10 cellular contexts compared by ENCODE assay signal in genomic region chr15:48966595-48967301, GRCh38. TPM values are rescaled to one million over a fixed set of nuclear protein-coding genes. Genes with fewer than 3 reads are reported as not detected.
DNase-seq lines count a peak whose midpoint lies in the region; ATAC-seq and TF ChIP-seq lines count a peak whose summit lies in the region.
"Had no signal": no experiment of that assay in that cellular context is flagged by ENCODE, and none has a peak within 500 bp of the region (broad histone marks: within the 10 kb centered on the region; RNA-seq: fewer than 3 reads in every experiment).

No MANE protein-coding gene starts in this region.

- H3K4me3 ChIP-seq in psoas muscle: no peak overlapping the region
- no peak overlapping the region for H3K4me3 ChIP-seq in lower lobe of right lung
- H3K4me3 ChIP-seq: skin epidermis had no signal

- H3K27ac Mint-ChIP-seq in activated CD8-positive, alpha-beta memory T cell treated with anti-CD3 and anti-CD28 coated beads, Interleukin-2, amount 10 ng/mL, durations not matched to agents 7 days and 5 days: peak overlapping the region; percentile 86

- TF ChIP-seq CTCF in psoas muscle (IDR thresholded peaks at IDR 0.05) (no peak), lower lobe of right lung (IDR thresholded peaks at IDR 0.05) (no peak)

- 75 to 80% (median 80%) methylated on average over 2 of the region's 2 CpGs for WGBS in psoas muscle, 3 donors

- DNase-seq in activated CD8-positive, alpha-beta memory T cell treated with anti-CD3 and anti-CD28 coated beads, Interleukin-2, amount 10 ng/mL, durations not matched to agents 7 days and 5 days: peak; percentile 86
- DNase-seq in activated CD8-positive, alpha-beta memory T cell treated with anti-CD3 and anti-CD28 coated beads, Interleukin-2, amount 50 U/mL, for 4 hours: no peak
- DNase-seq in SIG-M5 treated with dmso at 0.1 percent for 504 hours (lab: John Stamatoyannopoulos, UW; ENCODE audit: unreplicated experiment): peak; percentile 61
- DNase-seq in kidney glomerular epithelial cell (lab: John Stamatoyannopoulos, UW): peak; percentile 13
- DNase-seq in psoas muscle: no peak
- DNase-seq in lower lobe of right lung: no peak

- H3K36me3 ChIP-seq in psoas muscle (ENCODE audit: insufficient read depth in 1 of 2, low read depth in 1 of 2) (no peaks in the 10 kb centered on the region), lower lobe of right lung (no peaks in the 10 kb centered on the region)

- no peak overlapping the region for H3K27ac ChIP-seq in psoas muscle
- H3K27ac ChIP-seq in lower lobe of right lung: no peak overlapping the region
- H3K27ac ChIP-seq: skin epidermis had no signal

- H3K4me1 ChIP-seq in psoas muscle (peaks cover 16% of the 10 kb centered on the region), lower lobe of right lung (peaks cover 23% of the 10 kb centered on the region)

- H3K27me3 ChIP-seq in psoas muscle (ENCODE audit: insufficient read depth in 3 of 3, low read length in 2 of 3): no peaks in the 10 kb centered on the region
- peaks cover 32% of the 10 kb centered on the region for H3K27me3 ChIP-seq in lower lobe of right lung (ENCODE audit: low read depth)

- CTCF ChIA-PET in activated CD8-positive, alpha-beta memory T cell treated with anti-CD3 and anti-CD28 coated beads, Interleukin-2, amount 10 ng/mL, durations not matched to agents 7 days and 5 days (lab: Charles Lee): interaction anchor here (0.6 to 6.5 kb wide), 24 partner anchors 9 to 1179 kb away, joined by 3 to 86 read pairs (median 5); partner anchors contain the start of genes CEP152, COPS2, EID1 and GALK2

- peak; percentile 89 for ATAC-seq in activated CD8-positive, alpha-beta memory T cell treated with anti-CD3 and anti-CD28 coated beads, Interleukin-2, amount 10 ng/mL, durations not matched to agents 7 days and 5 days
- ATAC-seq in HG02981 (IDR thresholded peaks at IDR 0.05; ENCODE audit: unreplicated experiment) (peak; percentile 72), psoas muscle (no peak), HG02840 (IDR thresholded peaks at IDR 0.05; ENCODE audit: low FRiP score, unreplicated experiment) (no peak), lower lobe of right lung (no peak)

- peaks cover 12% of the 10 kb centered on the region for H3K36me3 Mint-ChIP-seq in activated CD8-positive, alpha-beta memory T cell treated with anti-CD3 and anti-CD28 coated beads, Interleukin-2, amount 10 ng/mL, durations not matched to agents 7 days and 5 days

- peak overlapping the region; percentile 12 for H3K4me3 Mint-ChIP-seq in activated CD8-positive, alpha-beta memory T cell treated with anti-CD3 and anti-CD28 coated beads, Interleukin-2, amount 10 ng/mL, durations not matched to agents 7 days and 5 days

- H3K9me3 ChIP-seq in psoas muscle (no peaks in the 10 kb centered on the region), lower lobe of right lung (no peaks in the 10 kb centered on the region)

- H3K4me1 Mint-ChIP-seq in activated CD8-positive, alpha-beta memory T cell treated with anti-CD3 and anti-CD28 coated beads, Interleukin-2, amount 10 ng/mL, durations not matched to agents 7 days and 5 days: peaks cover 56% of the 10 kb centered on the region

- peaks cover 8% of the 10 kb centered on the region for H3K27me3 Mint-ChIP-seq in activated CD8-positive, alpha-beta memory T cell treated with anti-CD3 and anti-CD28 coated beads, Interleukin-2, amount 10 ng/mL, durations not matched to agents 7 days and 5 days

- no peaks in the 10 kb centered on the region for H3K9me3 Mint-ChIP-seq in activated CD8-positive, alpha-beta memory T cell treated with anti-CD3 and anti-CD28 coated beads, Interleukin-2, amount 10 ng/mL, durations not matched to agents 7 days and 5 days (ENCODE audit: low read depth)
- H3K9me3 Mint-ChIP-seq: CD8-positive, alpha-beta memory T cell had no signal

- intact Hi-C loops in psoas muscle (cut with DNase I): no loop called here
- intact Hi-C loops in lower lobe of right lung (cut with DNase I): no loop called here

RNA-seq across cellular contexts. Expression of gene SHC4, which starts 3.0 kb away (rescaled TPM):
- 1 to 10 TPM; 3.0 to 9.8 TPM for total RNA-seq in activated CD8-positive, alpha-beta memory T cell treated with anti-CD3 and anti-CD28 coated beads, Interleukin-2, amount 10 ng/mL, durations not matched to agents 7 days and 5 days
- 1 to 10 TPM in 1 of 4 donors, under 1 TPM in 2, not detected in 1; 0.14 to 1.0 (median 0.49) TPM for total RNA-seq in psoas muscle
- under 1 TPM; 0.10 to 0.36 (median 0.14) TPM for polyA plus RNA-seq in psoas muscle
- 0.68 TPM for total RNA-seq in lower lobe of right lung
- polyA plus RNA-seq: CD8-positive, alpha-beta memory T cell had no signal

Comparison
In these comparisons a context has a peak if more than half of its experiments do, and no peak if none do; other contexts are left out.
1. DNase-seq: peak in activated CD8-positive, alpha-beta memory T cell treated with anti-CD3 and anti-CD28 coated beads, Interleukin-2, amount 10 ng/mL, durations not matched to agents 7 days and 5 days (single experiment), SIG-M5 treated with dmso at 0.1 percent for 504 hours (single experiment) and kidney glomerular epithelial cell (single experiment); none in activated CD8-positive, alpha-beta memory T cell treated with anti-CD3 and anti-CD28 coated beads, Interleukin-2, amount 50 U/mL, for 4 hours (single experiment), psoas muscle (0 of 2) and lower lobe of right lung (single experiment).
2. ATAC-seq: peak in activated CD8-positive, alpha-beta memory T cell treated with anti-CD3 and anti-CD28 coated beads, Interleukin-2, amount 10 ng/mL, durations not matched to agents 7 days and 5 days (single experiment) and HG02981 (single experiment); none in psoas muscle (0 of 4), HG02840 (single experiment) and lower lobe of right lung (0 of 2).